ENCODE assay signal across 22 cellular contexts in genomic region chr17:40778466-40778865, GRCh38. TPM values are rescaled to one million over a fixed set of nuclear protein-coding genes. Genes with fewer than 3 reads are reported as not detected.
A peak's percentile ranks its signal among the peaks of the same experiment; 100 is the strongest.
DNase-seq lines count a peak whose midpoint lies in the region; ATAC-seq and TF ChIP-seq lines count a peak whose summit lies in the region.
"Had no signal": no experiment of that assay in that cellular context is flagged by ENCODE, and none has a peak within 500 bp of the region (broad histone marks: within the 10 kb centered on the region; RNA-seq: fewer than 3 reads in every experiment).

No MANE protein-coding gene starts in this region.

- H3K27me3 ChIP-seq in upper lobe of left lung = peaks cover 0 to 6% (median 0%) of the 10 kb centered on the region in 4 donors
- H3K27me3 ChIP-seq in CD8-positive, alpha-beta T cell (ENCODE audit: insufficient read depth, low read length) = no peaks in the 10 kb centered on the region

- no peak overlapping the region for H3K4me3 Mint-ChIP-seq in CD8-positive, alpha-beta T cell
- H3K4me3 Mint-ChIP-seq: CD4-positive, alpha-beta memory T cell had no signal

- no peak for TF ChIP-seq POLR2A in upper lobe of left lung (IDR thresholded peaks at IDR 0.05)

- H3K27me3 Mint-ChIP-seq in CD8-positive, alpha-beta T cell (ENCODE audit: low read depth) = peaks cover 50% of the 10 kb centered on the region

- no peak overlapping the region for H3K27ac Mint-ChIP-seq in CD8-positive, alpha-beta T cell
- H3K27ac Mint-ChIP-seq: CD4-positive, alpha-beta memory T cell had no signal

- ATAC-seq in esophagus mucosa (peak; percentile 55), upper lobe of left lung (ENCODE audit: low FRiP score in 2 of 2) (peak; percentile 21 to 65)
- no peak for ATAC-seq in CD8-positive, alpha-beta T cell
- ATAC-seq: HCT116 had no signal

- peaks cover 4% of the 10 kb centered on the region for H3K4me1 Mint-ChIP-seq in CD8-positive, alpha-beta T cell (ENCODE audit: low read depth)

- no peaks in the 10 kb centered on the region for H3K9me3 Mint-ChIP-seq in CD8-positive, alpha-beta T cell
- H3K9me3 Mint-ChIP-seq: CD4-positive, alpha-beta memory T cell had no signal

- no peak overlapping the region for H3K4me3 ChIP-seq in upper lobe of left lung
- H3K4me3 ChIP-seq in CD8-positive, alpha-beta T cell (ENCODE audit: low read depth, low read length) = no peak overlapping the region
- H3K4me3 ChIP-seq: BLaER1 had no signal

- no peaks in the 10 kb centered on the region for H3K9me3 ChIP-seq in upper lobe of left lung
- no peaks in the 10 kb centered on the region for H3K9me3 ChIP-seq in CD8-positive, alpha-beta T cell (ENCODE audit: low read length)

- CTCF ChIA-PET in RWPE1 (lab: Yijun Ruan, JAX) = no interaction called here
- CTCF ChIA-PET in CD8-positive, alpha-beta T cell (lab: Charles Lee) = no interaction called here

- DNase-seq in DMS79 treated with DMSO at 0.1 percent for 48 hours (lab: John Stamatoyannopoulos, UW) (peak; percentile 49), RWPE1 (ENCODE audit: low spot score) (peak; percentile 13), upper lobe of left lung (no peak), iPS-NIHi7 (ENCODE audit: extremely low spot score) (no peak), hippocampal formation (lab: John Stamatoyannopoulos, UW) (no peak)
- DNase-seq in CD8-positive, alpha-beta T cell = no peak
- DNase-seq: Calu3; CD4-positive, alpha-beta memory T cell; EL; GF-D8; IMR-90; NCI-H1417; NCI-H1694 treated with DMSO at 0.1 percent for 48 hours; NCI-H2081 treated with DMSO at 0.1 percent for 48 hours; NCI-H2171 treated with DMSO at 0.1 percent for 48 hours; NCI-H526 had no signal

- TF ChIP-seq CTCF in RWPE1 (conservative IDR thresholded peaks at IDR 0.05; ENCODE audit: low read depth) (no peak), upper lobe of left lung (IDR thresholded peaks at IDR 0.05) (no peak)
- TF ChIP-seq CTCF in CD8-positive, alpha-beta T cell (IDR thresholded peaks at IDR 0.05) = no peak

- 47 to 61% methylated on average over 5 of the region's 5 CpGs for WGBS in upper lobe of left lung, 2 donors

- POLR2A ChIA-PET in RWPE1 (lab: Yijun Ruan, JAX; ENCODE audit: low non-redundant PET) = no interaction called here
- POLR2A ChIA-PET in CD8-positive, alpha-beta T cell (lab: Charles Lee) = no interaction called here

- intact Hi-C loops in CD8-positive, alpha-beta T cell (cut with DNase I, micrococcal nuclease) = no loop called here

- no peaks in the 10 kb centered on the region for H3K36me3 Mint-ChIP-seq in CD8-positive, alpha-beta T cell
- H3K36me3 Mint-ChIP-seq: CD4-positive, alpha-beta memory T cell had no signal

- no peak for TF ChIP-seq EP300 in upper lobe of left lung (IDR thresholded peaks at IDR 0.05)

- peaks cover 0 to 7% (median 1%) of the 10 kb centered on the region in 4 donors for H3K4me1 ChIP-seq in upper lobe of left lung
- H3K4me1 ChIP-seq in CD8-positive, alpha-beta T cell (ENCODE audit: insufficient read depth, low read length) = no peaks in the 10 kb centered on the region
- H3K4me1 ChIP-seq: BLaER1 had no signal

- no peaks in the 10 kb centered on the region for H3K36me3 ChIP-seq in upper lobe of left lung
- no peaks in the 10 kb centered on the region for H3K36me3 ChIP-seq in CD8-positive, alpha-beta T cell (ENCODE audit: insufficient read depth, low read length)
- H3K36me3 ChIP-seq: BLaER1 had no signal

- H3K27ac ChIP-seq in RWPE1 = no peak overlapping the region
- H3K27ac ChIP-seq in upper lobe of left lung = no peak overlapping the region
- H3K27ac ChIP-seq in CD8-positive, alpha-beta T cell (ENCODE audit: low read depth, low read length) = no peak overlapping the region
- H3K27ac ChIP-seq: BLaER1, KMS-11 had no signal

RNA-seq across cellular contexts. Expression of gene KRT27, which starts 3.9 kb away (rescaled TPM):
- total RNA-seq in esophagus mucosa (not detected), upper lobe of left lung (1 to 10 TPM in 1 of 6 donors, under 1 TPM in 3, not detected in 2; 0.24 to 1.4 (median 0.65) TPM)
- not detected for total RNA-seq in CD8-positive, alpha-beta T cell
- total RNA-seq: Calu3; CD4-positive, alpha-beta memory T cell; H1; IMR-90; M059J had no signal

RNA-seq across cellular contexts. Expression of gene KRT26, which starts 6.5 kb away (rescaled TPM):
- total RNA-seq in esophagus mucosa = not detected
- total RNA-seq in upper lobe of left lung = not detected
- not detected for total RNA-seq in CD8-positive, alpha-beta T cell
- total RNA-seq: Calu3; CD4-positive, alpha-beta memory T cell; H1; IMR-90; M059J had no signal

RNA-seq across cellular contexts. Expression of gene KRT28, which starts 21.3 kb away (rescaled TPM):
- total RNA-seq in esophagus mucosa = not detected
- not detected for total RNA-seq in upper lobe of left lung
- not detected for total RNA-seq in CD8-positive, alpha-beta T cell
- total RNA-seq: Calu3; CD4-positive, alpha-beta memory T cell; H1; IMR-90; M059J had no signal

RNA-seq across cellular contexts. Expression of gene KRT25, which starts 23.3 kb away (rescaled TPM):
- total RNA-seq in esophagus mucosa (not detected), upper lobe of left lung (not detected)
- total RNA-seq in CD8-positive, alpha-beta T cell = not detected
- total RNA-seq: Calu3; CD4-positive, alpha-beta memory T cell; H1; IMR-90; M059J had no signal

RNA-seq across cellular contexts. Expression of gene KRT10, which starts 43.9 kb away (rescaled TPM):
- total RNA-seq in esophagus mucosa (50.3 TPM), upper lobe of left lung (10 to 100 TPM in 4 of 6 donors, 1 to 10 TPM in 2; 4.2 to 35.0 (median 13.5) TPM)
- 10 to 100 TPM; 43.3 to 54.4 TPM for total RNA-seq in CD8-positive, alpha-beta T cell

Comparison
In these comparisons a context has a peak if more than half of its experiments do, and no peak if none do; other contexts are left out.
1. DNase-seq: peak in DMS79 treated with DMSO at 0.1 percent for 48 hours (single experiment) and RWPE1 (single experiment); none in upper lobe of left lung (0 of 2), iPS-NIHi7 (single experiment), hippocampal formation (0 of 2) and CD8-positive, alpha-beta T cell (0 of 7).